9 cellular contexts compared by ENCODE assay signal in genomic region chr1:47230692-47231313, GRCh38. TPM values are rescaled to one million over a fixed set of nuclear protein-coding genes. Genes with fewer than 3 reads are reported as not detected.
A peak's percentile ranks its signal among the peaks of the same experiment; 100 is the strongest.
DNase-seq lines count a peak whose midpoint lies in the region; ATAC-seq and TF ChIP-seq lines count a peak whose summit lies in the region.
"Had no signal": no experiment of that assay in that cellular context is flagged by ENCODE, and none has a peak within 500 bp of the region (broad histone marks: within the 10 kb centered on the region; RNA-seq: fewer than 3 reads in every experiment).

No MANE protein-coding gene starts in this region.

- no peaks in the 10 kb centered on the region for H3K36me3 ChIP-seq in naive thymus-derived CD4-positive, alpha-beta T cell (ENCODE audit: control insufficient read depth in 2 of 3, insufficient read depth in 3 of 3, low read length in 3 of 3)
- H3K36me3 ChIP-seq in body of pancreas (replicated peaks in 1 of 2; ENCODE audit: insufficient read depth in 1 of 2, low read depth in 2 of 2): no peaks in the 10 kb centered on the region

- DNase-seq in stimulated activated CD4-positive, alpha-beta T cell treated with anti-CD3 and anti-CD28 coated beads, Interleukin-4, amount 100 ng/mL, for 1 hour: peak; percentile 26
- no peak for DNase-seq in stimulated activated CD4-positive, alpha-beta T cell treated with anti-CD3 and anti-CD28 coated beads, Interleukin-2, amount 100 ng/mL, for 48 hours
- DNase-seq in naive thymus-derived CD4-positive, alpha-beta T cell: peak in 3 of 9 donors; percentile 5 to 12 (median 10)
- no peak for DNase-seq in SHP77 treated with DMSO at 0.1 percent for 48 hours (lab: John Stamatoyannopoulos, UW)
- no peak for DNase-seq in GM03348 (ENCODE audit: low spot score)
- no peak for DNase-seq in body of pancreas

- peak overlapping the region; percentile 87 for H3K27ac Mint-ChIP-seq in dendritic cell treated with granulocyte-macrophage colony-stimulating factor and Interleukin-4, amounts not matched to agents 40 ng/mL and 50 ng/mL, for 4 days
- H3K27ac Mint-ChIP-seq in naive thymus-derived CD4-positive, alpha-beta T cell: no peak overlapping the region

- TF ChIP-seq POLR2A in body of pancreas (IDR thresholded peaks at IDR 0.05): no peak

- peaks cover 98% of the 10 kb centered on the region for H3K27me3 Mint-ChIP-seq in dendritic cell treated with granulocyte-macrophage colony-stimulating factor and Interleukin-4, amounts not matched to agents 40 ng/mL and 50 ng/mL, for 4 days
- H3K27me3 Mint-ChIP-seq in naive thymus-derived CD4-positive, alpha-beta T cell: peaks cover 76 to 95% (median 89%) of the 10 kb centered on the region in 5 donors

- H3K4me1 ChIP-seq in naive thymus-derived CD4-positive, alpha-beta T cell (ENCODE audit: control insufficient read depth in 2 of 2, insufficient read depth in 2 of 2, low read length in 2 of 2): peaks cover 12 to 13% of the 10 kb centered on the region in 2 donors
- H3K4me1 ChIP-seq in body of pancreas: peaks cover 21% of the 10 kb centered on the region

- ATAC-seq in naive thymus-derived CD4-positive, alpha-beta T cell: no peak
- ATAC-seq in GM19324 (IDR thresholded peaks at IDR 0.05; ENCODE audit: low FRiP score, unreplicated experiment) (no peak), body of pancreas (no peak)

- intact Hi-C loops in dendritic cell treated with granulocyte-macrophage colony-stimulating factor and Interleukin-4, amounts not matched to agents 40 ng/mL and 50 ng/mL, for 4 days (cut with micrococcal nuclease): loop anchor here (5.0 kb wide), 1 partner anchor 39 kb away; the partner anchor contains the start of gene PDZK1IP1
- intact Hi-C loops in naive thymus-derived CD4-positive, alpha-beta T cell (cut with micrococcal nuclease): loop anchor here in 1 of 2 donors (5.0 kb wide), 1 partner anchor 476 kb away; no protein-coding TSS in a partner anchor
- intact Hi-C loops in body of pancreas (cut with DNase I): no loop called here

- CTCF ChIA-PET in naive thymus-derived CD4-positive, alpha-beta T cell (lab: Charles Lee): no interaction called here

- no peaks in the 10 kb centered on the region for H3K9me3 ChIP-seq in naive thymus-derived CD4-positive, alpha-beta T cell (ENCODE audit: control insufficient read depth in 2 of 3, low read length in 3 of 3)
- no peaks in the 10 kb centered on the region for H3K9me3 ChIP-seq in body of pancreas

- peaks cover 7% of the 10 kb centered on the region for H3K36me3 Mint-ChIP-seq in dendritic cell treated with granulocyte-macrophage colony-stimulating factor and Interleukin-4, amounts not matched to agents 40 ng/mL and 50 ng/mL, for 4 days (ENCODE audit: low read depth)
- peaks cover 0 to 10% (median 1%) of the 10 kb centered on the region in 5 donors for H3K36me3 Mint-ChIP-seq in naive thymus-derived CD4-positive, alpha-beta T cell

- POLR2A ChIA-PET in naive thymus-derived CD4-positive, alpha-beta T cell (lab: Charles Lee): no interaction called here

- TF ChIP-seq CTCF in body of pancreas (IDR thresholded peaks at IDR 0.05): no peak

- H3K27ac ChIP-seq in naive thymus-derived CD4-positive, alpha-beta T cell (ENCODE audit: low read depth, low read length): no peak overlapping the region
- peak overlapping the region in 1 of 4 donors; percentile 19 for H3K27ac ChIP-seq in body of pancreas

- peaks cover 52% of the 10 kb centered on the region for H3K4me1 Mint-ChIP-seq in dendritic cell treated with granulocyte-macrophage colony-stimulating factor and Interleukin-4, amounts not matched to agents 40 ng/mL and 50 ng/mL, for 4 days (ENCODE audit: low read depth)
- H3K4me1 Mint-ChIP-seq in naive thymus-derived CD4-positive, alpha-beta T cell: peaks cover 8 to 41% (median 30%) of the 10 kb centered on the region in 7 donors

- H3K27me3 ChIP-seq in naive thymus-derived CD4-positive, alpha-beta T cell (ENCODE audit: control insufficient read depth in 2 of 2, insufficient read depth in 2 of 2, low read length in 2 of 2): peaks cover 23 to 51% of the 10 kb centered on the region in 2 donors
- peaks cover 0 to 42% of the 10 kb centered on the region in 2 donors for H3K27me3 ChIP-seq in body of pancreas

- peak overlapping the region; percentile 57 for H3K4me3 Mint-ChIP-seq in dendritic cell treated with granulocyte-macrophage colony-stimulating factor and Interleukin-4, amounts not matched to agents 40 ng/mL and 50 ng/mL, for 4 days
- peak overlapping the region in 9 of 10 donors; percentile 21 to 94 (median 80) for H3K4me3 Mint-ChIP-seq in naive thymus-derived CD4-positive, alpha-beta T cell

- H3K4me3 ChIP-seq in naive thymus-derived CD4-positive, alpha-beta T cell (ENCODE audit: low read length): peak overlapping the region; percentile 17
- H3K4me3 ChIP-seq in body of pancreas: no peak overlapping the region

- 8 to 12% methylated on average over 16 to 41 of the region's 46 CpGs for WGBS in body of pancreas, 2 donors

- H3K9me3 Mint-ChIP-seq in dendritic cell treated with granulocyte-macrophage colony-stimulating factor and Interleukin-4, amounts not matched to agents 40 ng/mL and 50 ng/mL, for 4 days: no peaks in the 10 kb centered on the region
- H3K9me3 Mint-ChIP-seq in naive thymus-derived CD4-positive, alpha-beta T cell: peaks cover 0 to 4% (median 0%) of the 10 kb centered on the region in 11 donors

RNA-seq across cellular contexts. Expression of gene TAL1, which starts 1.2 kb away (rescaled TPM):
- 1 to 10 TPM in 1 of 5 experiments, under 1 TPM in 1, not detected in 3; 0.42 to 4.0 TPM for total RNA-seq in naive thymus-derived CD4-positive, alpha-beta T cell
- not detected for polyA plus RNA-seq in naive thymus-derived CD4-positive, alpha-beta T cell
- total RNA-seq in body of pancreas: 1 to 10 TPM; 2.3 to 2.6 TPM
- total RNA-seq: RPMI7951 had no signal

RNA-seq across cellular contexts. Expression of gene PDZK1IP1, which starts 41.0 kb away (rescaled TPM):
- total RNA-seq in naive thymus-derived CD4-positive, alpha-beta T cell: not detected
- not detected for polyA plus RNA-seq in naive thymus-derived CD4-positive, alpha-beta T cell
- 10 to 100 TPM; 54.2 to 56.4 TPM for total RNA-seq in body of pancreas
- total RNA-seq: RPMI7951 had no signal

Comparison
In these comparisons a context has a peak if more than half of its experiments do, and no peak if none do; other contexts are left out.
1. RNA of gene PDZK1IP1, which starts 41.0 kb away (total RNA-seq): 54.2 to 56.4 TPM in body of pancreas; not detected in naive thymus-derived CD4-positive, alpha-beta T cell; every median in the first group is over 10 times any median in the second.